1 cellular context compared by ENCODE assay signal in genomic region chr3:183697610-183698317, GRCh38.
A peak's percentile ranks its signal among the peaks of the same experiment; 100 is the strongest.
TF ChIP-seq lines count a peak whose summit lies in the region.

Gene YEATS2 (plus strand): TSS chr3:183697797. CDS start chr3:183715163, 17,366 bp downstream.

TF ChIP-seq in HepG2, 621 proteins besides CTCF, POLR2A, EP300 and RAD21 (continued from another document and continues in another):
- 0 out of 2 replicates have a peak, but pooled peaks have one; percentile 24 for TF ChIP-seq GMEB1 (CRISPR knock-in tag; IDR thresholded peaks at IDR 0.05; ENCODE audit: borderline replicate concordance)
- no peak; the same call in 1 of the 2 replicates for TF ChIP-seq HOXA9 (CRISPR knock-in tag; IDR thresholded peaks at IDR 0.05; ENCODE audit: borderline replicate concordance)
- TF ChIP-seq ZNF574 (CRISPR knock-in tag; IDR thresholded peaks at IDR 0.05) = no peak; the same call in 1 of the 2 replicates
- TF ChIP-seq HHEX (CRISPR knock-in tag; IDR thresholded peaks at IDR 0.05) = no peak
- TF ChIP-seq ZBTB40 (IDR thresholded peaks at IDR 0.05) = no peak
- TF ChIP-seq ZBTB40 (CRISPR knock-in tag; IDR thresholded peaks at IDR 0.05) = 0 out of 2 replicates have a peak, but pooled peaks have one; percentile 16
- no peak for TF ChIP-seq HMGXB3 (CRISPR knock-in tag; IDR thresholded peaks at IDR 0.05; ENCODE audit: borderline replicate concordance)
- TF ChIP-seq ATF3 (CRISPR knock-in tag; IDR thresholded peaks at IDR 0.05) = peak; percentile 13; the same call in 1 of the 2 replicates
- no peak for TF ChIP-seq ZNF598 (CRISPR knock-in tag; IDR thresholded peaks at IDR 0.05; ENCODE audit: borderline replicate concordance)
- no peak for TF ChIP-seq REL (CRISPR knock-in tag; conservative IDR thresholded peaks at IDR 0.05)
- TF ChIP-seq JDP2 (CRISPR knock-in tag; IDR thresholded peaks at IDR 0.05; ENCODE audit: borderline replicate concordance) = no peak
- TF ChIP-seq ZNF776 (CRISPR knock-in tag; IDR thresholded peaks at IDR 0.05) = peak; percentile 69; the same call in 1 of the 2 replicates
- TF ChIP-seq ZNF3 (CRISPR knock-in tag; IDR thresholded peaks at IDR 0.05) = no peak
- no peak for TF ChIP-seq ZNF24 (IDR thresholded peaks at IDR 0.05)
- TF ChIP-seq HMGXB4 (CRISPR knock-in tag; IDR thresholded peaks at IDR 0.05; ENCODE audit: borderline replicate concordance in 1 of 2, low read depth in 1 of 2) = peak in 1 of 2 experiments; percentile 69; a peak in 3 of 4 replicates
- peak; percentile 72; the same call in 1 of the 2 replicates for TF ChIP-seq THAP7 (CRISPR knock-in tag; IDR thresholded peaks at IDR 0.05)
- TF ChIP-seq ERF (CRISPR knock-in tag; IDR thresholded peaks at IDR 0.05) = 0 out of 2 replicates have a peak, but pooled peaks have one; percentile 25
- TF ChIP-seq ZFP36 (IDR thresholded peaks at IDR 0.05; ENCODE audit: borderline replicate concordance, low read depth, low read length, partially characterized antibody) = no peak
- TF ChIP-seq MAZ (IDR thresholded peaks at IDR 0.05; ENCODE audit: borderline replicate concordance, low read depth, low read length) = 0 out of 2 replicates have a peak, but pooled peaks have one; percentile 12
- peak; percentile 87 for TF ChIP-seq MAZ (CRISPR knock-in tag; IDR thresholded peaks at IDR 0.05; ENCODE audit: low read depth)
- peak; percentile 46; the same call in 1 of the 2 replicates for TF ChIP-seq ZXDC (CRISPR knock-in tag; IDR thresholded peaks at IDR 0.05)
